Comparison of ENCODE assay signal across 8 cellular contexts in genomic region chr15:92901053-92901761, GRCh38. TPM values are rescaled to one million over a fixed set of nuclear protein-coding genes. Genes with fewer than 3 reads are reported as not detected.
A peak's percentile ranks its signal among the peaks of the same experiment; 100 is the strongest.
DNase-seq lines count a peak whose midpoint lies in the region; ATAC-seq, FAIRE-seq and TF ChIP-seq lines count a peak whose summit lies in the region.

No MANE protein-coding gene starts in this region.

- no peak for ATAC-seq in activated CD4-positive, alpha-beta T cell treated with anti-CD3 and anti-CD28 coated beads for 36 hours
- ATAC-seq in HG02852 (IDR thresholded peaks at IDR 0.05; ENCODE audit: unreplicated experiment) (no peak), left colon (no peak)

- H3K36me3 ChIP-seq in small intestine (ENCODE audit: control insufficient read depth in 2 of 2, insufficient read depth in 2 of 2, low read length in 2 of 2) = peaks cover 0 to 2% of the 10 kb centered on the region in 2 donors

- peaks cover 0 to 2% of the 10 kb centered on the region in 2 donors for H3K4me1 ChIP-seq in small intestine (ENCODE audit: control insufficient read depth in 2 of 2, insufficient read depth in 1 of 2, low read depth in 1 of 2, low read length in 1 of 2)

- TF ChIP-seq CTCF in VCaP (conservative IDR thresholded peaks at IDR 0.05) = no peak
- no peak for TF ChIP-seq CTCF in glutamatergic neuron (IDR thresholded peaks at IDR 0.05; ENCODE audit: partially characterized antibody, unreplicated experiment)

- POLR2A ChIA-PET in activated CD4-positive, alpha-beta T cell treated with anti-CD3 and anti-CD28 coated beads for 36 hours (lab: Charles Lee) = interaction anchor here (0.6 to 5.7 kb wide), 9 partner anchors 12 to 829 kb away, joined by 3 to 111 read pairs (median 8); no protein-coding TSS in a partner anchor

- DNase-seq in activated CD4-positive, alpha-beta T cell treated with anti-CD3 and anti-CD28 coated beads for 36 hours = no peak
- DNase-seq in activated CD4-positive, alpha-beta T cell treated with anti-CD3 and anti-CD28 coated beads for 4 hours = no peak
- no peak for DNase-seq in glutamatergic neuron
- DNase-seq in small intestine = peak; percentile 41
- no peak for DNase-seq in posterior cingulate gyrus
- no peak for DNase-seq in left colon

- intact Hi-C loops in activated CD4-positive, alpha-beta T cell treated with anti-CD3 and anti-CD28 coated beads for 36 hours (cut with DNase I, micrococcal nuclease) = loop anchor here (2.0 to 10.0 kb wide), 4 partner anchors 14 to 1969 kb away; partner anchors contain the start of genes HDDC3 (in 1 of the 2), MCTP2 (in 1 of the 2) and SLCO3A1 (in 1 of the 2)
- intact Hi-C loops in posterior cingulate gyrus (cut with DNase I) (no loop called here), left colon (cut with DNase I, micrococcal nuclease) (no loop called here)

- H3K27me3 ChIP-seq in small intestine (ENCODE audit: control insufficient read depth in 2 of 2, insufficient read depth in 2 of 2, low read length in 2 of 2) = no peaks in the 10 kb centered on the region

- H3K4me3 Mint-ChIP-seq in activated CD4-positive, alpha-beta T cell treated with anti-CD3 and anti-CD28 coated beads for 36 hours = peak overlapping the region; percentile 81
- H3K4me3 Mint-ChIP-seq in glutamatergic neuron (ENCODE audit: unreplicated experiment) = peak overlapping the region; percentile 98

- FAIRE-seq in small intestine (lab: Jason Lieb, UNC) = no peak

- H3K36me3 Mint-ChIP-seq in activated CD4-positive, alpha-beta T cell treated with anti-CD3 and anti-CD28 coated beads for 36 hours (ENCODE audit: low read depth) = peaks cover 87% of the 10 kb centered on the region
- H3K36me3 Mint-ChIP-seq in glutamatergic neuron (ENCODE audit: unreplicated experiment) = peaks cover 8% of the 10 kb centered on the region

- no peaks in the 10 kb centered on the region for H3K27me3 Mint-ChIP-seq in activated CD4-positive, alpha-beta T cell treated with anti-CD3 and anti-CD28 coated beads for 36 hours
- peaks cover 26% of the 10 kb centered on the region for H3K27me3 Mint-ChIP-seq in glutamatergic neuron (ENCODE audit: unreplicated experiment)

- H3K27ac ChIP-seq in VCaP = peak overlapping the region; percentile 96
- peak overlapping the region; percentile 81 to 84 for H3K27ac ChIP-seq in small intestine (ENCODE audit: low read depth in 1 of 2, low read length in 1 of 2)

- H3K4me3 ChIP-seq in small intestine (ENCODE audit: low read depth in 1 of 2, low read length in 2 of 2) = peak overlapping the region; percentile 68 to 70

- H3K9me3 ChIP-seq in small intestine (ENCODE audit: control insufficient read depth, low read depth) = no peaks in the 10 kb centered on the region

- H3K27ac Mint-ChIP-seq in activated CD4-positive, alpha-beta T cell treated with anti-CD3 and anti-CD28 coated beads for 36 hours = peak overlapping the region; percentile 97
- peak overlapping the region; percentile 98 for H3K27ac Mint-ChIP-seq in glutamatergic neuron (ENCODE audit: unreplicated experiment)

- WGBS in small intestine, 3 donors = 0% methylated on average over 9 of the region's 9 CpGs

- CTCF ChIA-PET in activated CD4-positive, alpha-beta T cell treated with anti-CD3 and anti-CD28 coated beads for 36 hours (lab: Charles Lee) = interaction anchor here (0.6 to 9.6 kb wide), 10 partner anchors 12 to 1671 kb away, joined by 3 to 80 read pairs (median 10); no protein-coding TSS in a partner anchor

- peaks cover 42% of the 10 kb centered on the region for H3K4me1 Mint-ChIP-seq in activated CD4-positive, alpha-beta T cell treated with anti-CD3 and anti-CD28 coated beads for 36 hours
- H3K4me1 Mint-ChIP-seq in glutamatergic neuron (ENCODE audit: low read depth, unreplicated experiment) = peaks cover 24% of the 10 kb centered on the region

- peaks cover 12% of the 10 kb centered on the region for H3K9me3 Mint-ChIP-seq in activated CD4-positive, alpha-beta T cell treated with anti-CD3 and anti-CD28 coated beads for 36 hours (ENCODE audit: low read depth)
- H3K9me3 Mint-ChIP-seq in glutamatergic neuron (ENCODE audit: unreplicated experiment) = peaks cover 28% of the 10 kb centered on the region

RNA-seq across cellular contexts. Expression of gene CHD2, which starts 1.1 kb away (rescaled TPM):
- total RNA-seq in activated CD4-positive, alpha-beta T cell treated with anti-CD3 and anti-CD28 coated beads for 36 hours = 100 to 1,000 TPM; 118 to 149 TPM
- total RNA-seq in glutamatergic neuron (ENCODE audit: unreplicated experiment) = 201 TPM
- polyA plus RNA-seq in small intestine = 10 to 100 TPM; 29.2 to 33.1 (median 31.2) TPM
- total RNA-seq in left colon = 10 to 100 TPM; 85.7 to 86.9 TPM

Comparison
In these comparisons a context has a peak if more than half of its experiments do, and no peak if none do; other contexts are left out.
1. intact Hi-C loops: an anchor here in activated CD4-positive, alpha-beta T cell treated with anti-CD3 and anti-CD28 coated beads for 36 hours (2.0 to 10.0 kb wide); none called in posterior cingulate gyrus and left colon.